ENCODE assay signal across 14 cellular contexts in genomic region chr7:102599699-102600098, GRCh38. TPM values are rescaled to one million over a fixed set of nuclear protein-coding genes. Genes with fewer than 3 reads are reported as not detected.
"Had no signal": no experiment of that assay in that cellular context is flagged by ENCODE, and none has a peak within 500 bp of the region (broad histone marks: within the 10 kb centered on the region; RNA-seq: fewer than 3 reads in every experiment).

No MANE protein-coding gene starts in this region.

RNA-seq across cellular contexts. Expression of gene SPDYE2, which starts 48.7 kb away (rescaled TPM):
- total RNA-seq: stomach, subcutaneous adipose tissue, temporal lobe, thoracic aorta, transverse colon, upper lobe of right lung, uterus, vagina had no signal
- polyA plus RNA-seq: stomach had no signal

RNA-seq across cellular contexts. Expression of gene SPDYE2B, which starts 50.4 kb away (rescaled TPM):
- total RNA-seq: stomach, subcutaneous adipose tissue, suprapubic skin, temporal lobe, thoracic aorta, thyroid gland, tibial nerve, transverse colon, upper lobe of left lung, upper lobe of right lung, ureter, urinary bladder, uterus, vagina had no signal
- polyA plus RNA-seq: stomach, urinary bladder had no signal
